ENCODE assay signal across 1 cellular context in the genomic region with DNA sequence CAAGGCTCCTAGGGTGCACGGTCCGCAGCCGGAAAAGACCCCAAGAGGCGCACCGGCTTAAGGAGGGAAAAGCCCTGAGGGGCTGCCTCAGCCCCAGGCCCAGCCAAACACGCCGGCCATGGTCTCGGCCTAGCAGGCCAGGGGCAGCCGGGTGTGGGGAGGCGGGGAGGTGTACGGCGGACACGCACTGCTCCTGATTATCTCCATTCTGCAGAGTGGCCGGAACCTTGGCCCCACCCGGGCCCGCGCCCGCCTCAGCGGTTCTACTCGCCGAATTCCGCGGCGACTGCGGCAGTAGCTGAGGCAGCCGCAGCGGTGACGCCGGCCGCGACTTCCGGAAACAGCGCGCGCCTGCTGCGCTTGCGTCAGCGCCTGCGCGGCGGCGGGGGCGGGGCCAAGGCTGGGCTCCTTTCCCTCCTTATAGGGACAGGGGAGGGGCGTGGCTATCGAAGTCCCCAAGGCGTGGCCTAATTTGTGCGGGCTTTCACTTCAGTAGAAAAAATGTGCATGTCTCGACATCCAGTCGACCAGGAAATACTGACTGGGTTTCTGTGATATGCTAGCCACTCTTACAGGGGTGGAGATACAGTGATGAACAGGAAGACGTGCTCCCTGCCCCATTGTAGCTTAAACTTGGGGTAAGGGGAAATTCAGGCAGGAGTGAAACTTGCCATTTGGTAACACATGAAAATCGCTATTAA.
A peak's percentile ranks its signal among the peaks of the same experiment; 100 is the strongest.
TF ChIP-seq lines count a peak whose summit lies in the region.

Gene PARN (minus strand): TSS at position 342 of the 701 bp plus-strand sequence. CDS start 135 bp downstream, at position 207.

TF ChIP-seq in GM23338, 12 proteins besides CTCF, POLR2A, EP300 and RAD21:
- no peak for TF ChIP-seq EZH2 (IDR thresholded peaks at IDR 0.05; ENCODE audit: low read depth, unreplicated experiment)
- no peak for TF ChIP-seq EZH2phosphoT487 (IDR thresholded peaks at IDR 0.05; ENCODE audit: unreplicated experiment)
- TF ChIP-seq ZNF462 (CRISPR knock-in tag; IDR thresholded peaks at IDR 0.05) = no peak
- peak; percentile 68; the same call in 1 of the 2 replicates for TF ChIP-seq ETS1 (IDR thresholded peaks at IDR 0.05)
- TF ChIP-seq STAT1 (IDR thresholded peaks at IDR 0.05; ENCODE audit: unreplicated experiment) = no peak
- TF ChIP-seq ZNF114 (CRISPR knock-in tag; IDR thresholded peaks at IDR 0.05) = no peak
- TF ChIP-seq, protein P1, sequence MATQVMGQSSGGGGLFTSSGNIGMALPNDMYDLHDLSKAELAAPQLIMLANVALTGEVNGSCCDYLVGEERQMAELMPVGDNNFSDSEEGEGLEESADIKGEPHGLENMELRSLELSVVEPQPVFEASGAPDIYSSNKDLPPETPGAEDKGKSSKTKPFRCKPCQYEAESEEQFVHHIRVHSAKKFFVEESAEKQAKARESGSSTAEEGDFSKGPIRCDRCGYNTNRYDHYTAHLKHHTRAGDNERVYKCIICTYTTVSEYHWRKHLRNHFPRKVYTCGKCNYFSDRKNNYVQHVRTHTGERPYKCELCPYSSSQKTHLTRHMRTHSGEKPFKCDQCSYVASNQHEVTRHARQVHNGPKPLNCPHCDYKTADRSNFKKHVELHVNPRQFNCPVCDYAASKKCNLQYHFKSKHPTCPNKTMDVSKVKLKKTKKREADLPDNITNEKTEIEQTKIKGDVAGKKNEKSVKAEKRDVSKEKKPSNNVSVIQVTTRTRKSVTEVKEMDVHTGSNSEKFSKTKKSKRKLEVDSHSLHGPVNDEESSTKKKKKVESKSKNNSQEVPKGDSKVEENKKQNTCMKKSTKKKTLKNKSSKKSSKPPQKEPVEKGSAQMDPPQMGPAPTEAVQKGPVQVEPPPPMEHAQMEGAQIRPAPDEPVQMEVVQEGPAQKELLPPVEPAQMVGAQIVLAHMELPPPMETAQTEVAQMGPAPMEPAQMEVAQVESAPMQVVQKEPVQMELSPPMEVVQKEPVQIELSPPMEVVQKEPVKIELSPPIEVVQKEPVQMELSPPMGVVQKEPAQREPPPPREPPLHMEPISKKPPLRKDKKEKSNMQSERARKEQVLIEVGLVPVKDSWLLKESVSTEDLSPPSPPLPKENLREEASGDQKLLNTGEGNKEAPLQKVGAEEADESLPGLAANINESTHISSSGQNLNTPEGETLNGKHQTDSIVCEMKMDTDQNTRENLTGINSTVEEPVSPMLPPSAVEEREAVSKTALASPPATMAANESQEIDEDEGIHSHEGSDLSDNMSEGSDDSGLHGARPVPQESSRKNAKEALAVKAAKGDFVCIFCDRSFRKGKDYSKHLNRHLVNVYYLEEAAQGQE (IDR thresholded peaks at IDR 0.05; ENCODE audit: unreplicated experiment) = no peak
- TF ChIP-seq CREB1 (CRISPR knock-in tag; IDR thresholded peaks at IDR 0.05; ENCODE audit: low read depth) = peak; percentile 91
- peak; percentile 91 for TF ChIP-seq POLR2AphosphoS5 (IDR thresholded peaks at IDR 0.05; ENCODE audit: low read depth)
- no peak for TF ChIP-seq NANOG (IDR thresholded peaks at IDR 0.05; ENCODE audit: borderline replicate concordance)
- TF ChIP-seq JUNB (IDR thresholded peaks at IDR 0.05; ENCODE audit: unreplicated experiment) = no peak
- TF ChIP-seq ZNF331 (CRISPR knock-in tag; IDR thresholded peaks at IDR 0.05; ENCODE audit: low read depth) = no peak
TF ChIP-seq in GM23338: peak in this region for 3.
